ENCODE assay signal across 1 cellular context in the genomic region with DNA sequence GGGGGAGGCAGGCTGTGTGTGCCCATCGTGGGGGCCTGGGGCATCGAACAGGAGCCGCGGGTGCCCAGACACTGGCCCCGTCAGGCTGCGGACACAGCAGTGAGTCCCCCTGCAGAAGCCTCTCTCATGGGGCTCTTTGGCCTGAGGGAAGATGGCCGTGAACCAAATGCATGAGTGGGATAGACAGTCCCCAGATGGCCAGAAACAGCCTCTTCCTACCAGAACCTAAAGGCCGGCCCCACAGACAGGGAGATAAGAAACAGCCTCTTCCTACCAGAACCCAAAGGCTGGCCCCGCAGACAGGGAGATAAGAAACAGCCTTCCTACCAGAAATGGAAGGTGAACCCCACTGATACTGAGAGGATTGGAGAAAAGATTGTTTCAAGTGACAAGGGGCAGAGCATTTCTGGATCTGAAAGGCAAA.
TF ChIP-seq lines count a peak whose summit lies in the region.

No MANE protein-coding gene starts in this region.

TF ChIP-seq in K562, 482 proteins besides CTCF, POLR2A, EP300 and RAD21 (continued from another document and continues in another):
- no peak for TF ChIP-seq MGA (IDR thresholded peaks at IDR 0.05)
- 0 out of 2 replicates have a peak, but pooled peaks have one; percentile 27 for TF ChIP-seq ZNF592 (IDR thresholded peaks at IDR 0.05)
- TF ChIP-seq TEAD4 (IDR thresholded peaks at IDR 0.05; ENCODE audit: low read length): peak; percentile 80
- TF ChIP-seq TEAD4 (CRISPR knock-in tag; IDR thresholded peaks at IDR 0.05; ENCODE audit: borderline replicate concordance): no peak
- TF ChIP-seq YY1 (IDR thresholded peaks at IDR 0.05; ENCODE audit: borderline replicate concordance in 1 of 3, control insufficient read depth in 1 of 3, extremely low read depth in 1 of 3, insufficient read depth in 3 of 3, insufficient read length in 1 of 3, insufficient replicate concordance in 2 of 3, low read depth in 1 of 3, low read length in 2 of 3): peak in 1 of 3 experiments; percentile 39
- peak in 1 of 2 experiments; percentile 42; a peak in 1 of 4 replicates for TF ChIP-seq ARNT (IDR thresholded peaks at IDR 0.05)
- no peak for TF ChIP-seq SMAD3 (CRISPR knock-in tag; conservative IDR thresholded peaks at IDR 0.05)
- no peak for TF ChIP-seq ZNF444 (CRISPR knock-in tag; IDR thresholded peaks at IDR 0.05)
- no peak for TF ChIP-seq HOMEZ (CRISPR knock-in tag; IDR thresholded peaks at IDR 0.05)
- TF ChIP-seq ZNF354B (CRISPR knock-in tag; IDR thresholded peaks at IDR 0.05): no peak
- TF ChIP-seq, protein P1, sequence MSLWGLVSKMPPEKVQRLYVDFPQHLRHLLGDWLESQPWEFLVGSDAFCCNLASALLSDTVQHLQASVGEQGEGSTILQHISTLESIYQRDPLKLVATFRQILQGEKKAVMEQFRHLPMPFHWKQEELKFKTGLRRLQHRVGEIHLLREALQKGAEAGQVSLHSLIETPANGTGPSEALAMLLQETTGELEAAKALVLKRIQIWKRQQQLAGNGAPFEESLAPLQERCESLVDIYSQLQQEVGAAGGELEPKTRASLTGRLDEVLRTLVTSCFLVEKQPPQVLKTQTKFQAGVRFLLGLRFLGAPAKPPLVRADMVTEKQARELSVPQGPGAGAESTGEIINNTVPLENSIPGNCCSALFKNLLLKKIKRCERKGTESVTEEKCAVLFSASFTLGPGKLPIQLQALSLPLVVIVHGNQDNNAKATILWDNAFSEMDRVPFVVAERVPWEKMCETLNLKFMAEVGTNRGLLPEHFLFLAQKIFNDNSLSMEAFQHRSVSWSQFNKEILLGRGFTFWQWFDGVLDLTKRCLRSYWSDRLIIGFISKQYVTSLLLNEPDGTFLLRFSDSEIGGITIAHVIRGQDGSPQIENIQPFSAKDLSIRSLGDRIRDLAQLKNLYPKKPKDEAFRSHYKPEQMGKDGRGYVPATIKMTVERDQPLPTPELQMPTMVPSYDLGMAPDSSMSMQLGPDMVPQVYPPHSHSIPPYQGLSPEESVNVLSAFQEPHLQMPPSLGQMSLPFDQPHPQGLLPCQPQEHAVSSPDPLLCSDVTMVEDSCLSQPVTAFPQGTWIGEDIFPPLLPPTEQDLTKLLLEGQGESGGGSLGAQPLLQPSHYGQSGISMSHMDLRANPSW (CRISPR knock-in tag; IDR thresholded peaks at IDR 0.05): no peak
- TF ChIP-seq, protein P2, sequence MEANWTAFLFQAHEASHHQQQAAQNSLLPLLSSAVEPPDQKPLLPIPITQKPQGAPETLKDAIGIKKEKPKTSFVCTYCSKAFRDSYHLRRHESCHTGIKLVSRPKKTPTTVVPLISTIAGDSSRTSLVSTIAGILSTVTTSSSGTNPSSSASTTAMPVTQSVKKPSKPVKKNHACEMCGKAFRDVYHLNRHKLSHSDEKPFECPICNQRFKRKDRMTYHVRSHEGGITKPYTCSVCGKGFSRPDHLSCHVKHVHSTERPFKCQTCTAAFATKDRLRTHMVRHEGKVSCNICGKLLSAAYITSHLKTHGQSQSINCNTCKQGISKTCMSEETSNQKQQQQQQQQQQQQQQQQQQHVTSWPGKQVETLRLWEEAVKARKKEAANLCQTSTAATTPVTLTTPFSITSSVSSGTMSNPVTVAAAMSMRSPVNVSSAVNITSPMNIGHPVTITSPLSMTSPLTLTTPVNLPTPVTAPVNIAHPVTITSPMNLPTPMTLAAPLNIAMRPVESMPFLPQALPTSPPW (CRISPR knock-in tag; IDR thresholded peaks at IDR 0.05): no peak
- TF ChIP-seq RBM17 (IDR thresholded peaks at IDR 0.05; ENCODE audit: borderline replicate concordance, low read depth, low read length): no peak
- no peak for TF ChIP-seq CSDE1 (IDR thresholded peaks at IDR 0.05)
- no peak for TF ChIP-seq HIVEP1 (CRISPR knock-in tag; IDR thresholded peaks at IDR 0.05)
- TF ChIP-seq RFX1 (IDR thresholded peaks at IDR 0.05): no peak
- TF ChIP-seq KLF16 (IDR thresholded peaks at IDR 0.05): peak; percentile 23; the same call in 1 of the 2 replicates
- TF ChIP-seq ZC3H4 (CRISPR knock-in tag; IDR thresholded peaks at IDR 0.05; ENCODE audit: borderline replicate concordance): no peak
- TF ChIP-seq RBM25 (IDR thresholded peaks at IDR 0.05; ENCODE audit: low read depth, low read length, severe bottlenecking): peak; percentile 90
- TF ChIP-seq, protein P3, sequence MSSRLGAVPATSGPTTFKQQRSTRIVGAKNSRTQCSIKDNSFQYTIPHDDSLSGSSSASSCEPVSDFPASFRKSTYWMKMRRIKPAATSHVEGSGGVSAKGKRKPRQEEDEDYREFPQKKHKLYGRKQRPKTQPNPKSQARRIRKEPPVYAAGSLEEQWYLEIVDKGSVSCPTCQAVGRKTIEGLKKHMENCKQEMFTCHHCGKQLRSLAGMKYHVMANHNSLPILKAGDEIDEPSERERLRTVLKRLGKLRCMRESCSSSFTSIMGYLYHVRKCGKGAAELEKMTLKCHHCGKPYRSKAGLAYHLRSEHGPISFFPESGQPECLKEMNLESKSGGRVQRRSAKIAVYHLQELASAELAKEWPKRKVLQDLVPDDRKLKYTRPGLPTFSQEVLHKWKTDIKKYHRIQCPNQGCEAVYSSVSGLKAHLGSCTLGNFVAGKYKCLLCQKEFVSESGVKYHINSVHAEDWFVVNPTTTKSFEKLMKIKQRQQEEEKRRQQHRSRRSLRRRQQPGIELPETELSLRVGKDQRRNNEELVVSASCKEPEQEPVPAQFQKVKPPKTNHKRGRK (tag; IDR thresholded peaks at IDR 0.05): no peak
- TF ChIP-seq HNRNPH1 (optimal IDR thresholded peaks at IDR 0.05; ENCODE audit: low read depth, low read length): no peak
- TF ChIP-seq, protein P4, sequence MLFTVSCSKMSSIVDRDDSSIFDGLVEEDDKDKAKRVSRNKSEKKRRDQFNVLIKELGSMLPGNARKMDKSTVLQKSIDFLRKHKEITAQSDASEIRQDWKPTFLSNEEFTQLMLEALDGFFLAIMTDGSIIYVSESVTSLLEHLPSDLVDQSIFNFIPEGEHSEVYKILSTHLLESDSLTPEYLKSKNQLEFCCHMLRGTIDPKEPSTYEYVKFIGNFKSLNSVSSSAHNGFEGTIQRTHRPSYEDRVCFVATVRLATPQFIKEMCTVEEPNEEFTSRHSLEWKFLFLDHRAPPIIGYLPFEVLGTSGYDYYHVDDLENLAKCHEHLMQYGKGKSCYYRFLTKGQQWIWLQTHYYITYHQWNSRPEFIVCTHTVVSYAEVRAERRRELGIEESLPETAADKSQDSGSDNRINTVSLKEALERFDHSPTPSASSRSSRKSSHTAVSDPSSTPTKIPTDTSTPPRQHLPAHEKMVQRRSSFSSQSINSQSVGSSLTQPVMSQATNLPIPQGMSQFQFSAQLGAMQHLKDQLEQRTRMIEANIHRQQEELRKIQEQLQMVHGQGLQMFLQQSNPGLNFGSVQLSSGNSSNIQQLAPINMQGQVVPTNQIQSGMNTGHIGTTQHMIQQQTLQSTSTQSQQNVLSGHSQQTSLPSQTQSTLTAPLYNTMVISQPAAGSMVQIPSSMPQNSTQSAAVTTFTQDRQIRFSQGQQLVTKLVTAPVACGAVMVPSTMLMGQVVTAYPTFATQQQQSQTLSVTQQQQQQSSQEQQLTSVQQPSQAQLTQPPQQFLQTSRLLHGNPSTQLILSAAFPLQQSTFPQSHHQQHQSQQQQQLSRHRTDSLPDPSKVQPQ (CRISPR knock-in tag; IDR thresholded peaks at IDR 0.05; ENCODE audit: borderline replicate concordance): no peak
- no peak for TF ChIP-seq PHF8 (IDR thresholded peaks at IDR 0.05; ENCODE audit: borderline replicate concordance, low read length)
